In genomic region chr4:15167743-15168142, GRCh38 we compare ENCODE assay signal across 7 cellular contexts.
"Had no signal": no experiment of that assay in that cellular context is flagged by ENCODE, and none has a peak within 500 bp of the region (broad histone marks: within the 10 kb centered on the region; RNA-seq: fewer than 3 reads in every experiment).

No MANE protein-coding gene starts in this region.

- H3K4me3 ChIP-seq: K562 had no signal

- H3K27ac ChIP-seq: HL-60, KMS-11 had no signal

- ATAC-seq: K562 had no signal

- H3K4me2 ChIP-seq: KMS-11 had no signal

- H3K9ac ChIP-seq: KMS-11 had no signal

- FAIRE-seq: HTR-8/SVneo, K562 had no signal

- DNase-seq: IMR-90, KBM-7, KG1 had no signal
